In the genomic region with DNA sequence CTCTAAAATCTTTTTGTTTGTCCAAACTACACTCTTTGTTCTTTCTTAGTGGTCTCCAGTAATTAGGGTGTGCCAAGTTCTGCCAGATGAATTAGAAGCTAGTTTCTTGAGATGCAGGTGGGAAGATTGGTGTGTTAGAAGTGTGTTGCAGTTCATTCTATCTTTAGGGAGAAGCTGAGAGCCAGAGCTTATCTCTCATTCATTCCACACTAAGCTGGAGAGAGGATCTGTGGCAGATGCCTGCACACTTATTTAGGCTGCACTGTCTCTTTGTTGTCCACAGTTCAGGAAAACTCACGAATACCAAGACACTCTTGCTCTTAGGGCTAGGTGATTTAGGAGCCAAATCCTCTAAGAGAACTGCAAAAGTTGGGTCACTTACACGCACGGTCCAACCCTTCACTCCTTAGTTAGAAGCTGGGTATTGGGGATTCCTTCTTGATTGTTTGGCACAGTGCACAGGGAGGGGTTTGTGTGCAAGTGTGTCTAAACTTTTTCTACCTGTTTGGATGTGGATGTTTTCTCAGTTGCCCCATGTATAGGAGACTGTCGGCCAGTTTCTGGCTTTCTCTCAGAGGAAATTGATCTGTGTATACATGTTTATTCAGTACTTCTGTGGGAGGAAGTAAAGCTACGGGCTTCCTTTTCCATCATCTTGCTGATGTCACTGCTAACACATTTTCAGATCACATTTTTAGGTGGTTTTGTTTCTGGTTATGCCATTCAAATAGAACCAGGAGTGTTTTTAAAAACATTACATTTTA, we compare ENCODE assay signal across 15 cellular contexts. TPM values are rescaled to one million over a fixed set of nuclear protein-coding genes. Genes with fewer than 3 reads are reported as not detected.
DNase-seq lines count a peak whose midpoint lies in the region; ATAC-seq, FAIRE-seq and TF ChIP-seq lines count a peak whose summit lies in the region.
"Had no signal": no experiment of that assay in that cellular context is flagged by ENCODE, and none has a peak within 500 bp of the region (broad histone marks: within the 10 kb centered on the region; RNA-seq: fewer than 3 reads in every experiment).

No MANE protein-coding gene starts in this region.

- CTCF ChIA-PET in CD8-positive, alpha-beta T cell (lab: Charles Lee), result interaction anchor here (1.0 to 3.6 kb wide), 3 partner anchors 10 to 238 kb away, joined by 3 to 18 read pairs (median 18); no protein-coding TSS in a partner anchor

- no peak overlapping the region for H3K27ac ChIP-seq in CD8-positive, alpha-beta T cell (ENCODE audit: low read depth, low read length)
- no peak overlapping the region for H3K27ac ChIP-seq in Peyer's patch
- H3K27ac ChIP-seq: ovary had no signal

- peak overlapping the region; percentile 55 for H3K27ac Mint-ChIP-seq in CD8-positive, alpha-beta T cell
- H3K27ac Mint-ChIP-seq: HFFc6 had no signal

- H3K4me1 ChIP-seq in CD8-positive, alpha-beta T cell (ENCODE audit: insufficient read depth, low read length), result peaks cover 17% of the 10 kb centered on the region
- no peaks in the 10 kb centered on the region for H3K4me1 ChIP-seq in Peyer's patch

- H3K27me3 ChIP-seq in CD8-positive, alpha-beta T cell (ENCODE audit: insufficient read depth, low read length), result no peaks in the 10 kb centered on the region
- H3K27me3 ChIP-seq in Peyer's patch, result no peaks in the 10 kb centered on the region
- H3K27me3 ChIP-seq: ovary had no signal

- H3K4me1 Mint-ChIP-seq in CD8-positive, alpha-beta T cell (ENCODE audit: low read depth), result peaks cover 62% of the 10 kb centered on the region

- H3K4me3 ChIP-seq in CD8-positive, alpha-beta T cell (ENCODE audit: low read depth, low read length), result no peak overlapping the region
- no peak overlapping the region for H3K4me3 ChIP-seq in Peyer's patch
- H3K4me3 ChIP-seq: ovary had no signal

- H3K36me3 ChIP-seq in CD8-positive, alpha-beta T cell (ENCODE audit: insufficient read depth, low read length), result no peaks in the 10 kb centered on the region
- H3K36me3 ChIP-seq in Peyer's patch, result no peaks in the 10 kb centered on the region
- H3K36me3 ChIP-seq: ovary had no signal

- H3K9me3 ChIP-seq in CD8-positive, alpha-beta T cell (ENCODE audit: low read length), result peaks cover 8% of the 10 kb centered on the region
- peaks cover 0 to 9% (median 3%) of the 10 kb centered on the region in 4 donors for H3K9me3 ChIP-seq in Peyer's patch
- H3K9me3 ChIP-seq: ovary had no signal

- H3K27me3 Mint-ChIP-seq in CD8-positive, alpha-beta T cell (ENCODE audit: low read depth), result no peaks in the 10 kb centered on the region

- H3K36me3 Mint-ChIP-seq in CD8-positive, alpha-beta T cell, result peaks cover 26% of the 10 kb centered on the region

- TF ChIP-seq POLR2A in Peyer's patch (IDR thresholded peaks at IDR 0.05), result no peak

- ATAC-seq in CD8-positive, alpha-beta T cell, result peak; percentile 91
- ATAC-seq in GM18907 (IDR thresholded peaks at IDR 0.05; ENCODE audit: unreplicated experiment) (peak; percentile 61), HG03469 (IDR thresholded peaks at IDR 0.05; ENCODE audit: unreplicated experiment) (peak; percentile 43)
- ATAC-seq: left colon had no signal

- TF ChIP-seq CTCF in CD8-positive, alpha-beta T cell (IDR thresholded peaks at IDR 0.05), result no peak
- TF ChIP-seq CTCF in Peyer's patch (IDR thresholded peaks at IDR 0.05), result no peak

- peak overlapping the region; percentile 20 for H3K4me3 Mint-ChIP-seq in CD8-positive, alpha-beta T cell
- H3K4me3 Mint-ChIP-seq: HFFc6 had no signal

- POLR2A ChIA-PET in CD8-positive, alpha-beta T cell (lab: Charles Lee), result interaction anchor here (0.5 to 1.3 kb wide), 4 partner anchors 10 to 150 kb away, joined by 3 read pairs; a partner anchor contains a TSS

- peaks cover 13% of the 10 kb centered on the region for H3K9me3 Mint-ChIP-seq in CD8-positive, alpha-beta T cell
- H3K9me3 Mint-ChIP-seq: HFFc6 had no signal

- intact Hi-C loops in CD8-positive, alpha-beta T cell (cut with DNase I, micrococcal nuclease), result no loop called here

- FAIRE-seq in frontal cortex (lab: Jason Lieb, UNC), result no peak

- DNase-seq in CD8-positive, alpha-beta T cell, result no peak
- DNase-seq in dermis blood vessel endothelial cell (peak; percentile 62), Peyer's patch (no peak), NCI-H345 (lab: John Stamatoyannopoulos, UW) (no peak), frontal cortex (ENCODE audit: low spot score in 2 of 2) (no peak), putamen (ENCODE audit: low spot score) (no peak)
- DNase-seq: activated CD8-positive, alpha-beta memory T cell treated with anti-CD3 and anti-CD28 coated beads, Interleukin-2, amount 50 U/mL, for 4 hours; cerebellar nuclear complex; HFFc6; left colon; NCI-H1105 treated with DMSO at 0.1 percent for 48 hours; NCI-H82; ovary had no signal

RNA-seq across cellular contexts. Expression of a gene that starts 49.5 kb away (rescaled TPM):
- 10 to 100 TPM; 21.2 to 21.8 TPM for total RNA-seq in CD8-positive, alpha-beta T cell
- total RNA-seq in dermis blood vessel endothelial cell, result 16.3 and 25.8 TPM in 2 replicates
- 10 to 100 TPM; 23.1 to 48.9 (median 42.1) TPM for total RNA-seq in Peyer's patch
- 71.3 TPM for total RNA-seq in frontal cortex
